ENCODE assay signal across 37 cellular contexts in the genomic region with DNA sequence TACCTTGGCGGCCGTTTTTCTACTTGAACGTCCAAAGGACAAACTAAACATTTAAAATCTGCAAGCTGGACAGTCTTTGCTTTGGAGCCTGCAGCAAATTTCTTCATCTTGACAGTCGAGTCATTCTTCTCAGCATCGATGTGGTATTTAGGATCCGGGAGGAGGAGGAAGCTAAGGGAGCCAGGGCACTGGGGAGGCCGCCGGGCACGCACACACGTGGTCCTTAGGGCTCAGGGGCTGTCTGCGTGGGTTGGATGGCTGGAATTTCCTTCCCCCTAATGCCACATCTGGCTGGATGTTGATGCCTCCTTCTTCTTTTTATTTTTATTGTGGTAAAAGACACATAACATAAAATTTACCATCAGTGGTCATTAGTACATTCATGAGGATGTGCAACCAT.
"Had no signal": no experiment of that assay in that cellular context is flagged by ENCODE, and none has a peak within 500 bp of the region (broad histone marks: within the 10 kb centered on the region; RNA-seq: fewer than 3 reads in every experiment).

No MANE protein-coding gene starts in this region.

- H3K9me3 ChIP-seq: adrenal gland, ascending aorta, body of pancreas, breast epithelium had no signal

- H3K36me3 ChIP-seq: adrenal gland, ascending aorta, brain microvascular endothelial cell, breast epithelium, cardiac muscle cell had no signal

- H3K27me3 ChIP-seq: adrenal gland, ascending aorta, body of pancreas, brain microvascular endothelial cell, breast epithelium, cardiac muscle cell had no signal

- H3K9me3 Mint-ChIP-seq: activated naive CD4-positive, alpha-beta T cell treated with anti-CD3 and anti-CD28 coated beads for 36 hours; activated naive CD4-positive, alpha-beta T cell treated with anti-CD3 and anti-CD28 coated beads, Interleukin-2, amount 10 ng/mL, durations not matched to agents 7 days and 5 days; activated naive CD4-positive, alpha-beta T cell treated with anti-CD3 and anti-CD28 coated beads, Interleukin-2, amount 50 U/mL, for 24 hours; activated naive CD8-positive, alpha-beta T cell treated with anti-CD3 and anti-CD28 coated beads, Interleukin-2, amount 10 ng/mL, durations not matched to agents 7 days and 5 days; activated T-cell treated with anti-CD3 and anti-CD28 coated beads, Interleukin-2, amount 50 U/mL, for 24 hours; activated T-helper 1 cell treated with anti-CD3 and anti-CD28 coated beads, Interleukin-12 subunit alpha, Interleukin-12 subunit beta, Interleukin-2, Interleukin-4 antibody, amounts not matched to agents 30 ng/mL and 10 ng/mL and 1 ng/mL, durations not matched to agents 14 hours and 24 hours and 36 hours; activated T-helper 2 cell treated with anti-CD3 and anti-CD28 coated beads, Interferon-gamma antibody, Interleukin-2, Interleukin-4, amounts not matched to agents 10 μg/mL and 5 μg/mL and 100 μg/mL, durations not matched to agents 14 hours and 24 hours and 36 hours; central memory CD8-positive, alpha-beta T cell had no signal

- ATAC-seq: activated naive CD4-positive, alpha-beta T cell treated with anti-CD3 and anti-CD28 coated beads, Interleukin-2, amount 50 U/mL, for 72 hours; activated naive CD8-positive, alpha-beta T cell treated with anti-CD3 and anti-CD28 coated beads, Interleukin-2, amount 50 U/mL, for 24 hours; activated T-cell treated with anti-CD3 and anti-CD28 coated beads, Interleukin-2, amount 50 U/mL, for 4 hours; activated T-cell treated with anti-CD3 and anti-CD28 coated beads, Interleukin-2, amount 50 U/mL, for 72 hours; activated T-helper 17 cell treated with anti-CD3 and anti-CD28 coated beads, Interleukin-2, amount 50 U/mL, for 72 hours; body of pancreas had no signal

- H3K4me3 Mint-ChIP-seq: activated naive CD4-positive, alpha-beta T cell treated with anti-CD3 and anti-CD28 coated beads for 36 hours; activated naive CD4-positive, alpha-beta T cell treated with anti-CD3 and anti-CD28 coated beads, Interleukin-2, amount 10 ng/mL, durations not matched to agents 7 days and 5 days; activated naive CD4-positive, alpha-beta T cell treated with anti-CD3 and anti-CD28 coated beads, Interleukin-2, amount 50 U/mL, for 24 hours; activated naive CD8-positive, alpha-beta T cell; activated naive CD8-positive, alpha-beta T cell treated with anti-CD3 and anti-CD28 coated beads for 36 hours; activated naive CD8-positive, alpha-beta T cell treated with anti-CD3 and anti-CD28 coated beads, Interleukin-2, amount 10 ng/mL, durations not matched to agents 7 days and 5 days; activated naive CD8-positive, alpha-beta T cell treated with anti-CD3 and anti-CD28 coated beads, Interleukin-2, amount 50 U/mL, for 24 hours; activated T-cell treated with anti-CD3 and anti-CD28 coated beads, Interleukin-2, amount 50 U/mL, for 24 hours; activated T-cell treated with anti-CD3 and anti-CD28 coated beads, Interleukin-2, amount 50 U/mL, for 4 hours; activated T-cell treated with anti-CD3 and anti-CD28 coated beads, Interleukin-2, amount 50 U/mL, for 72 hours; activated T-helper 1 cell treated with anti-CD3 and anti-CD28 coated beads, Interleukin-12 subunit alpha, Interleukin-12 subunit beta, Interleukin-2, Interleukin-4 antibody, amounts not matched to agents 30 ng/mL and 10 ng/mL and 1 ng/mL, durations not matched to agents 14 hours and 24 hours and 36 hours; activated T-helper 17 cell treated with anti-CD3 and anti-CD28 coated beads, Interleukin-2, amount 50 U/mL, for 72 hours; brain; central memory CD8-positive, alpha-beta T cell had no signal

- DNase-seq: activated effector memory CD4-positive, alpha-beta T cell treated with anti-CD3 and anti-CD28 coated beads, Interleukin-2, amount 50 U/mL, for 16 hours; activated effector memory CD4-positive, alpha-beta T cell treated with Interleukin-2 at 50 U/mL for 16 hours; activated gamma-delta T cell; activated gamma-delta T cell treated with Interleukin-2 at 50 U/mL for 16 hours; activated naive CD4-positive, alpha-beta T cell; activated naive CD4-positive, alpha-beta T cell treated with anti-CD3 and anti-CD28 coated beads for 36 hours; activated naive CD4-positive, alpha-beta T cell treated with anti-CD3 and anti-CD28 coated beads, Interleukin-2, amount 10 ng/mL, durations not matched to agents 7 days and 5 days; activated naive CD4-positive, alpha-beta T cell treated with anti-CD3 and anti-CD28 coated beads, Interleukin-2, amount 50 U/mL, for 16 hours; activated naive CD4-positive, alpha-beta T cell treated with Interleukin-2 at 50 U/mL for 16 hours; activated naive CD8-positive, alpha-beta T cell treated with anti-CD3 and anti-CD28 coated beads for 36 hours; activated naive CD8-positive, alpha-beta T cell treated with anti-CD3 and anti-CD28 coated beads, Interleukin-2, amount 10 ng/mL, durations not matched to agents 7 days and 5 days; activated naive CD8-positive, alpha-beta T cell treated with anti-CD3 and anti-CD28 coated beads, Interleukin-2, amount 50 U/mL, for 24 hours; activated T-cell treated with anti-CD3 and anti-CD28 coated beads, Interleukin-2, amount 50 U/mL, for 1 hour; activated T-cell treated with anti-CD3 and anti-CD28 coated beads, Interleukin-2, amount 50 U/mL, for 24 hours; activated T-cell treated with anti-CD3 and anti-CD28 coated beads, Interleukin-2, amount 50 U/mL, for 4 hours; activated T-cell treated with anti-CD3 and anti-CD28 coated beads, Interleukin-2, amount 50 U/mL, for 48 hours; activated T-cell treated with anti-CD3 and anti-CD28 coated beads, Interleukin-2, amount 50 U/mL, for 72 hours; adrenal gland; amniotic stem cell; amygdala; anterior cingulate cortex; body of pancreas; brain microvascular endothelial cell; caudate nucleus; central memory CD4-positive, alpha-beta T cell; cerebellar nuclear complex had no signal

- H3K4me3 ChIP-seq: adrenal gland, ascending aorta, body of pancreas, breast epithelium, cardiac muscle cell had no signal

- H3K36me3 Mint-ChIP-seq: activated naive CD4-positive, alpha-beta T cell treated with anti-CD3 and anti-CD28 coated beads, Interleukin-2, amount 10 ng/mL, durations not matched to agents 7 days and 5 days; activated naive CD4-positive, alpha-beta T cell treated with anti-CD3 and anti-CD28 coated beads, Interleukin-2, amount 50 U/mL, for 72 hours; activated naive CD8-positive, alpha-beta T cell treated with anti-CD3 and anti-CD28 coated beads for 36 hours; activated naive CD8-positive, alpha-beta T cell treated with anti-CD3 and anti-CD28 coated beads, Interleukin-2, amount 10 ng/mL, durations not matched to agents 7 days and 5 days had no signal

- H3K4me1 Mint-ChIP-seq: activated naive CD4-positive, alpha-beta T cell treated with anti-CD3 and anti-CD28 coated beads, Interleukin-2, amount 10 ng/mL, durations not matched to agents 7 days and 5 days; activated naive CD4-positive, alpha-beta T cell treated with anti-CD3 and anti-CD28 coated beads, Interleukin-2, amount 50 U/mL, for 24 hours; activated naive CD8-positive, alpha-beta T cell treated with anti-CD3 and anti-CD28 coated beads for 36 hours; activated naive CD8-positive, alpha-beta T cell treated with anti-CD3 and anti-CD28 coated beads, Interleukin-2, amount 10 ng/mL, durations not matched to agents 7 days and 5 days; activated naive CD8-positive, alpha-beta T cell treated with anti-CD3 and anti-CD28 coated beads, Interleukin-2, amount 50 U/mL, for 24 hours; activated T-helper 17 cell treated with anti-CD3 and anti-CD28 coated beads, Interleukin-2, amount 50 U/mL, for 72 hours; central memory CD8-positive, alpha-beta T cell had no signal

- H3K4me1 ChIP-seq: adrenal gland, ascending aorta, body of pancreas, breast epithelium had no signal

- H3K27ac Mint-ChIP-seq: activated naive CD4-positive, alpha-beta T cell treated with anti-CD3 and anti-CD28 coated beads for 36 hours; activated naive CD4-positive, alpha-beta T cell treated with anti-CD3 and anti-CD28 coated beads, Interleukin-2, amount 10 ng/mL, durations not matched to agents 7 days and 5 days; activated naive CD4-positive, alpha-beta T cell treated with anti-CD3 and anti-CD28 coated beads, Interleukin-2, amount 50 U/mL, for 24 hours; activated naive CD4-positive, alpha-beta T cell treated with anti-CD3 and anti-CD28 coated beads, Interleukin-2, amount 50 U/mL, for 72 hours; activated naive CD8-positive, alpha-beta T cell; activated naive CD8-positive, alpha-beta T cell treated with anti-CD3 and anti-CD28 coated beads for 36 hours; activated naive CD8-positive, alpha-beta T cell treated with anti-CD3 and anti-CD28 coated beads, Interleukin-2, amount 10 ng/mL, durations not matched to agents 7 days and 5 days; activated naive CD8-positive, alpha-beta T cell treated with anti-CD3 and anti-CD28 coated beads, Interleukin-2, amount 50 U/mL, for 24 hours; activated T-cell treated with anti-CD3 and anti-CD28 coated beads, Interleukin-2, amount 50 U/mL, for 24 hours; activated T-cell treated with anti-CD3 and anti-CD28 coated beads, Interleukin-2, amount 50 U/mL, for 72 hours; activated T-helper 1 cell treated with anti-CD3 and anti-CD28 coated beads, Interleukin-12 subunit alpha, Interleukin-12 subunit beta, Interleukin-2, Interleukin-4 antibody, amounts not matched to agents 30 ng/mL and 10 ng/mL and 1 ng/mL, durations not matched to agents 14 hours and 24 hours and 36 hours; activated T-helper 17 cell treated with anti-CD3 and anti-CD28 coated beads, Interleukin-2, amount 50 U/mL, for 72 hours; activated T-helper 2 cell treated with anti-CD3 and anti-CD28 coated beads, Interferon-gamma antibody, Interleukin-2, Interleukin-4, amounts not matched to agents 10 μg/mL and 5 μg/mL and 100 μg/mL, durations not matched to agents 14 hours and 24 hours and 36 hours; brain had no signal

- H3K27me3 Mint-ChIP-seq: activated naive CD8-positive, alpha-beta T cell treated with anti-CD3 and anti-CD28 coated beads for 36 hours; brain had no signal

- H3K27ac ChIP-seq: adrenal gland, ascending aorta, body of pancreas, brain microvascular endothelial cell, breast epithelium, cardiac muscle cell had no signal
